11 cellular contexts compared by ENCODE assay signal in the genomic region with DNA sequence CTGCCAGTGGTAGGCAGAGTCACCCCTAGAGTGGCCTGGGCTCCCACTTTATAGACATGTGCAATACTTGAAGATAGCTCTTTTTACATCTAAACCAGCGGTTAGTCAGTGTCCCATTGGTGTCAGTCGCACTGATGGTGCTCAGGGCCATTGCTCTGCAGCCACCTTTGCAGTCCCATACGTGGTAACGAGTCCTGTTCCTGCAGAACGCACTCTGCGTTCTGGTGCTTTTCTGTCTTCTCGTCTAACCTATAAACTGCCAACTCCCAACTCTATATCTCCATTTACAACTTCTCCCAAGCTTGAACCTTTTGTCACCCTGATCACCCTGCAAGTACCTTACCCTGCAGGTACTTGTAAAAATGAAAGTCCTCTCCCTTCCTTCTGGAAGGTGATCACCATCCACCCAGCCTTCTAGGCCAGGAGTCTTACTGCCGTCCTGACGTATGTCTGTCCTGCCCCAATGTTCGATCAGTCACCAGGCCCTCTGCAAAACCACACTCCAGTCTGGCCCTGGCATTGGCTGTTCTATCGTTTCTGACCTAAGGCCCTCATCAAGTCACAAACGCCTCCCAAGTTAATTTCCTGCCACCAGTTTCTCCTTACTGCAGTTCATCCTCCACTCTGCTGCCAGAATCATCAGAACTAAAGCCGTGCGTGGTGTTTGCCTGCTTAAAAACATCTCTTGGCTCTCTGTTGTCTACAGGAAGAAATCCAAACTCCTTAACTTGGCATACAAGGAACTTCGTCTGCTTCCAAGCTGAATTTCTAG. TPM values are rescaled to one million over a fixed set of nuclear protein-coding genes. Genes with fewer than 3 reads are reported as not detected.
DNase-seq lines count a peak whose midpoint lies in the region; ATAC-seq and TF ChIP-seq lines count a peak whose summit lies in the region.
"Had no signal": no experiment of that assay in that cellular context is flagged by ENCODE, and none has a peak within 500 bp of the region (broad histone marks: within the 10 kb centered on the region; RNA-seq: fewer than 3 reads in every experiment).

No MANE protein-coding gene starts in this region.

- H3K27me3 ChIP-seq in GM23338 (ENCODE audit: insufficient read depth) (peaks cover 32% of the 10 kb centered on the region), smooth muscle cell (ENCODE audit: low read depth) (no peaks in the 10 kb centered on the region)

- H3K4me1 Mint-ChIP-seq in GM23338 (peaks cover 64% of the 10 kb centered on the region), activated B cell treated with CpG ODN at 0.5 μM for 24 hours (peaks cover 75% of the 10 kb centered on the region)

- DNase-seq in GM23338 (ENCODE audit: low spot score) = no peak
- no peak for DNase-seq in activated B cell treated with CpG ODN at 0.5 μM for 24 hours
- no peak for DNase-seq in left ventricle myocardium superior
- DNase-seq in smooth muscle cell (lab: John Stamatoyannopoulos, UW; ENCODE audit: unreplicated experiment) = no peak
- no peak for DNase-seq in SIG-M5 treated with dmso at 0.1 percent for 504 hours (lab: John Stamatoyannopoulos, UW; ENCODE audit: unreplicated experiment)
- DNase-seq in stimulated activated CD4-positive, alpha-beta T cell treated with anti-CD3 and anti-CD28 coated beads, Interleukin-1b, Interleukin-23, amount 100 ng/mL, for 48 hours = no peak
- no peak for DNase-seq in NCI-H2196 treated with DMSO at 0.1 percent for 48 hours (lab: John Stamatoyannopoulos, UW; ENCODE audit: unreplicated experiment)
- DNase-seq: activated CD4-positive, alpha-beta T cell treated with anti-CD3 and anti-CD28 coated beads for 4 hours; GDM1; NCI-H226 had no signal

- H3F3A ChIP-seq in GM23338 (replicated peaks; ENCODE audit: low read depth) = no peaks in the 10 kb centered on the region
- H3F3A ChIP-seq in smooth muscle cell (ENCODE audit: low read depth) = no peaks in the 10 kb centered on the region

- no peaks in the 10 kb centered on the region for H3K9me3 ChIP-seq in smooth muscle cell (replicated peaks; ENCODE audit: low read depth)

- TF ChIP-seq CTCF in GM23338 (conservative IDR thresholded peaks at IDR 0.05; ENCODE audit: low read depth in 2 of 2) (no peak), activated B cell treated with CpG ODN at 0.5 μM for 24 hours (IDR thresholded peaks at IDR 0.05) (no peak), smooth muscle cell (IDR thresholded peaks at IDR 0.05; ENCODE audit: borderline replicate concordance, insufficient read depth, poor library complexity, severe bottlenecking) (no peak)

- H3K27ac ChIP-seq in GM23338 (ENCODE audit: low read depth) (no peak overlapping the region), smooth muscle cell (ENCODE audit: low read depth) (peak overlapping the region; percentile 14)

- 82% methylated on average over 15 of the region's 15 CpGs for WGBS in smooth muscle cell (ENCODE audit: low lambda C conversion rate)

- H3K36me3 Mint-ChIP-seq in GM23338 (ENCODE audit: low read depth) = no peaks in the 10 kb centered on the region
- H3K36me3 Mint-ChIP-seq in activated B cell treated with CpG ODN at 0.5 μM for 24 hours (ENCODE audit: low read depth) = peaks cover 8% of the 10 kb centered on the region

- CTCF ChIA-PET in activated B cell treated with CpG ODN at 0.5 μM for 24 hours (lab: Charles Lee) = no interaction called here

- no peak overlapping the region for H3K9ac ChIP-seq in smooth muscle cell (ENCODE audit: low read depth)

- H3K79me2 ChIP-seq in GM23338 (replicated peaks; ENCODE audit: insufficient read depth) = peaks cover 98% of the 10 kb centered on the region
- peaks cover 100% of the 10 kb centered on the region for H3K79me2 ChIP-seq in smooth muscle cell (ENCODE audit: low read depth)

- peak overlapping the region; percentile 1; the same call in 1 of the 2 replicates for H3K27ac Mint-ChIP-seq in GM23338
- H3K27ac Mint-ChIP-seq in activated B cell treated with CpG ODN at 0.5 μM for 24 hours = peak overlapping the region; percentile 5

- no peak overlapping the region for H3K4me3 ChIP-seq in GM23338
- no peak overlapping the region for H3K4me3 ChIP-seq in smooth muscle cell

- H4K20me1 ChIP-seq in GM23338 (replicated peaks; ENCODE audit: insufficient read depth) (peaks cover 56% of the 10 kb centered on the region), smooth muscle cell (ENCODE audit: low read depth) (peaks cover 100% of the 10 kb centered on the region)

- ATAC-seq in GM23338 (no peak), activated B cell treated with CpG ODN at 0.5 μM for 24 hours (ENCODE audit: low read depth) (no peak), left ventricle myocardium superior (peak; percentile 21), HG03097 (IDR thresholded peaks at IDR 0.05; ENCODE audit: low FRiP score, unreplicated experiment) (no peak)

- H3K27me3 Mint-ChIP-seq in GM23338 (ENCODE audit: insufficient read depth, low read depth, poor library complexity) (peaks cover 3% of the 10 kb centered on the region), activated B cell treated with CpG ODN at 0.5 μM for 24 hours (no peaks in the 10 kb centered on the region)

- intact Hi-C loops in activated B cell treated with CpG ODN at 0.5 μM for 24 hours (cut with micrococcal nuclease) = no loop called here
- intact Hi-C loops in left ventricle myocardium superior (cut with micrococcal nuclease) = no loop called here

- H3K4me1 ChIP-seq in GM23338 (ENCODE audit: insufficient read depth) = peaks cover 56% of the 10 kb centered on the region
- peaks cover 13% of the 10 kb centered on the region for H3K4me1 ChIP-seq in smooth muscle cell (ENCODE audit: low read depth)

- H2AFZ ChIP-seq in GM23338 (no peak overlapping the region), smooth muscle cell (ENCODE audit: low read depth) (no peak overlapping the region)

- 0 out of 2 replicates have a peak overlapping the region, but pooled peaks have one; percentile 45 for H3K4me2 ChIP-seq in GM23338
- no peak overlapping the region for H3K4me2 ChIP-seq in smooth muscle cell

- H3K9me3 Mint-ChIP-seq in GM23338 = no peaks in the 10 kb centered on the region
- H3K9me3 Mint-ChIP-seq in activated B cell treated with CpG ODN at 0.5 μM for 24 hours = no peaks in the 10 kb centered on the region

- no peaks in the 10 kb centered on the region for H3K9me2 ChIP-seq in GM23338 (ENCODE audit: insufficient read depth)

- H3K4me3 Mint-ChIP-seq in GM23338 (no peak overlapping the region), activated B cell treated with CpG ODN at 0.5 μM for 24 hours (no peak overlapping the region)

- no peaks in the 10 kb centered on the region for H3K36me3 ChIP-seq in GM23338 (ENCODE audit: insufficient read depth)
- H3K36me3 ChIP-seq in smooth muscle cell (ENCODE audit: low read depth) = no peaks in the 10 kb centered on the region

- POLR2A ChIA-PET in activated B cell treated with CpG ODN at 0.5 μM for 24 hours (lab: Charles Lee) = interaction anchor here (1.2 to 1.6 kb wide), 3 partner anchors 8 to 22 kb away, joined by 4 to 6 read pairs (median 6); partner anchors contain the start of gene RREB1

TF ChIP-seq in GM23338, 12 proteins besides CTCF, POLR2A, EP300 and RAD21 (continues in another document):
- TF ChIP-seq ETS1 (IDR thresholded peaks at IDR 0.05) (no peak), JUNB (IDR thresholded peaks at IDR 0.05; ENCODE audit: unreplicated experiment) (no peak), EZH2phosphoT487 (IDR thresholded peaks at IDR 0.05; ENCODE audit: unreplicated experiment) (no peak), ZNF114 (CRISPR knock-in tag; IDR thresholded peaks at IDR 0.05) (no peak), REST (IDR thresholded peaks at IDR 0.05; ENCODE audit: unreplicated experiment) (no peak)

RNA-seq across cellular contexts. Expression of gene RREB1, which starts 7.9 kb away (rescaled TPM):
- total RNA-seq in GM23338 (2014; rRNA removed; shearing (Covaris generic)) = 25.5 and 29.1 TPM in 2 replicates
- 7.9 and 8.5 TPM in 2 replicates for polyA plus RNA-seq in GM23338 (2016; fragmentation: Nextera tagmentation; extraction: Ambion mirVana)
- 62.2 and 67.7 TPM in 2 replicates for total RNA-seq in activated B cell treated with CpG ODN at 0.5 μM for 24 hours
- total RNA-seq in left ventricle myocardium superior = 36.2 TPM
- total RNA-seq in smooth muscle cell = 19.8 and 26.1 TPM in 2 replicates
- 13.2 and 17.7 TPM in 2 replicates for polyA plus RNA-seq in smooth muscle cell
